ENCODE assay signal across 8 cellular contexts in the genomic region with DNA sequence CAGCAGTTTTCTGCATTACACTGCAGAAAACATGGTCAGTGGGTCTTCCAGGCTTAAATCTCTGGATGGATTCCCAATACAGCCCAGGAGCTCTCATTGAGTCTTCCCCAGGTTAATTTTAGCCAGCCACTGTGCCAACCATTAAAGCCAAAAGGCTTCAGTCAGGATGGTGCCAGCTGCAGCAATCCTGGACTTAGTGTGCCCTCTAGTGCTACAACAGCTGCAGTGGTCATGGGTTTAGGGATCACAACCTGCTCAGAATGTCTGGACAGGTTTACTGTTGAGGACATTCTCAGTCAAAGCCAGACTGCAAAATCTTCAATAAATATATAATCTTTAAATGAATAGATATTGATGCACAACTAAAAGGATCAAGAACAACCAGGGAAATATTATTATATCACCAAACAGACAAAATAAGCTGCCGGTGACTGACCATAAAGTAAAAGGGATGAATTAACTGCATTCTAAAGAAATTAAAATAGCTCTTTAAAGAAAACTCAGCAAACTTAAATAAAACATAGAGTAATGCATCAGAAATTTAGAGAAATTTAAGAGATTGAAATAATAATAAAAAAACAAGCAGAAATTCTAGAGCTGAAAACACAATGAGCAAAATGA.
DNase-seq lines count a peak whose midpoint lies in the region; ATAC-seq and TF ChIP-seq lines count a peak whose summit lies in the region.

No MANE protein-coding gene starts in this region.

- no peak overlapping the region for H2AFZ ChIP-seq in OCI-LY1 (ENCODE audit: low read length)

- peaks cover 21% of the 10 kb centered on the region for H3K4me1 ChIP-seq in OCI-LY1 (ENCODE audit: insufficient read depth, low read length, severe bottlenecking)
- no peaks in the 10 kb centered on the region for H3K4me1 ChIP-seq in esophagus squamous epithelium

- H3K27me3 ChIP-seq in OCI-LY1 (ENCODE audit: insufficient read depth, low read length) (no peaks in the 10 kb centered on the region), esophagus squamous epithelium (no peaks in the 10 kb centered on the region)

- no peak for TF ChIP-seq POLR2A in esophagus squamous epithelium (IDR thresholded peaks at IDR 0.05)

- H3K36me3 ChIP-seq in OCI-LY1 (ENCODE audit: insufficient read depth, low read length) (no peaks in the 10 kb centered on the region), esophagus squamous epithelium (no peaks in the 10 kb centered on the region)

- no peaks in the 10 kb centered on the region for H3K79me2 ChIP-seq in OCI-LY1 (ENCODE audit: insufficient read depth, low read length)

- H3K4me3 ChIP-seq in OCI-LY1 (ENCODE audit: low read depth, low read length, poor library complexity, severe bottlenecking): no peak overlapping the region
- H3K4me3 ChIP-seq in esophagus squamous epithelium: no peak overlapping the region
- H3K4me3 ChIP-seq in retinal pigment epithelial cell (ENCODE audit: low read length): no peak overlapping the region

- DNase-seq in Ammon's horn (ENCODE audit: low spot score) (peak; percentile 45), esophagus squamous epithelium (lab: John Stamatoyannopoulos, UW) (no peak), retinal pigment epithelial cell (ENCODE audit: low read depth) (peak; percentile 29), NCI-H187 (lab: John Stamatoyannopoulos, UW) (no peak)

- intact Hi-C loops in esophagus squamous epithelium (cut with DNase I): no loop called here

- H3F3A ChIP-seq in OCI-LY1 (ENCODE audit: insufficient read depth, low read length): no peaks in the 10 kb centered on the region

- WGBS in esophagus squamous epithelium, 2 donors: 93% methylated on average over 1 of the region's 1 CpG

- H3K9me3 ChIP-seq in OCI-LY1 (ENCODE audit: low read length): no peaks in the 10 kb centered on the region
- H3K9me3 ChIP-seq in esophagus squamous epithelium: no peaks in the 10 kb centered on the region

- no peaks in the 10 kb centered on the region for H4K20me1 ChIP-seq in OCI-LY1 (ENCODE audit: insufficient read depth, low read length)

- H3K27ac ChIP-seq in OCI-LY1 (ENCODE audit: low read depth, low read length, poor library complexity, severe bottlenecking): peak overlapping the region; percentile 63
- H3K27ac ChIP-seq in esophagus squamous epithelium: no peak overlapping the region

- H3K9ac ChIP-seq in OCI-LY1 (ENCODE audit: low read length): no peak overlapping the region; the same call in 1 of the 2 replicates

- peak; percentile 96 for ATAC-seq in GM18867 (IDR thresholded peaks at IDR 0.05; ENCODE audit: unreplicated experiment)
- peak; percentile 89 for ATAC-seq in HG03432 (IDR thresholded peaks at IDR 0.05; ENCODE audit: unreplicated experiment)
- ATAC-seq in GM21381 (IDR thresholded peaks at IDR 0.05; ENCODE audit: unreplicated experiment): no peak

- H3K9me2 ChIP-seq in OCI-LY1 (ENCODE audit: low read depth, low read length): no peaks in the 10 kb centered on the region

- no peak overlapping the region for H3K4me2 ChIP-seq in OCI-LY1 (ENCODE audit: low read length)

- TF ChIP-seq CTCF in OCI-LY1 (IDR thresholded peaks at IDR 0.05; ENCODE audit: low read length) (peak; percentile 84), esophagus squamous epithelium (IDR thresholded peaks at IDR 0.05) (peak in 4 of 6 experiments; percentile 23 to 41 (median 30)), retinal pigment epithelial cell (conservative IDR thresholded peaks at IDR 0.05; ENCODE audit: low read depth, low read length) (peak; percentile 81)

Comparison
In these comparisons a context has a peak if more than half of its experiments do, and no peak if none do; other contexts are left out.
1. DNase-seq: peak in Ammon's horn (single experiment) and retinal pigment epithelial cell (single experiment); none in esophagus squamous epithelium (single experiment) and NCI-H187 (0 of 2).
2. CTCF ChIP-seq: peak in every context shown above with its lines; median percentile 84 in OCI-LY1; 81 in retinal pigment epithelial cell; 30 in esophagus squamous epithelium.